Comparison of ENCODE assay signal across 22 cellular contexts in the genomic region with DNA sequence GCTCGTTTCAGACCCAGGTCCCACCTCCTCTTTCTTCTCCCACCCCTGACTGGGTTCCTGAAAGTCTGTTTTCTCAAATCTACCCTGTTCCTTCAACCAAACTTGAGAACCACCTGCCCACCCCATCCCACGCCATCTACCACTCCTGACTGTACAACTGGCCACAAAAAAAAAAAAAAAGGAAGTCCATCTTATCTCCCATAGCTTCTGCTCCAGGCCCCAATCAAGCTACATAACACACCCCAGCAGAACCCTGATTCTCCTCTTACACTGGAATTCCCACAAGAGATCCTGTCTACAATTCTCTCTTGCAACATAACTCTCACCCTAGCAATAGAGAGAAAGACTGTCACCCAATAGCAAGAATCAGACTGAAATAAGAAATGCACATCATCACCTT. TPM values are rescaled to one million over a fixed set of nuclear protein-coding genes. Genes with fewer than 3 reads are reported as not detected.
"Had no signal": no experiment of that assay in that cellular context is flagged by ENCODE, and none has a peak within 500 bp of the region (broad histone marks: within the 10 kb centered on the region; RNA-seq: fewer than 3 reads in every experiment).

No MANE protein-coding gene starts in this region.

- H3K27ac ChIP-seq: KMS-11, RWPE1 had no signal

- H3K4me2 ChIP-seq: KMS-11, SK-N-SH had no signal

- ATAC-seq: Panc1, PC-3 had no signal

- DNase-seq: Kasumi-1, MM.1S, NCI-H1092, NCI-H1436, NCI-H187, NCI-H2029, NCI-H2081 treated with DMSO at 0.1 percent for 48 hours, NCI-H2171, NCI-H226, NCI-H446, NCI-H510A, NCI-H524 treated with DMSO at 0.1 percent for 48 hours, NCI-H69, NCI-H774, PC-3, SHP77, SK-N-SH had no signal

- H3K9me3 ChIP-seq: SK-N-SH had no signal

- H3K9ac ChIP-seq: KMS-11, SK-N-SH had no signal

RNA-seq across cellular contexts. Expression of a gene that starts 39.2 kb away (rescaled TPM):
- total RNA-seq: HT-29, PC-3, SK-MEL-5 had no signal
